37 cellular contexts compared by ENCODE assay signal in the genomic region with DNA sequence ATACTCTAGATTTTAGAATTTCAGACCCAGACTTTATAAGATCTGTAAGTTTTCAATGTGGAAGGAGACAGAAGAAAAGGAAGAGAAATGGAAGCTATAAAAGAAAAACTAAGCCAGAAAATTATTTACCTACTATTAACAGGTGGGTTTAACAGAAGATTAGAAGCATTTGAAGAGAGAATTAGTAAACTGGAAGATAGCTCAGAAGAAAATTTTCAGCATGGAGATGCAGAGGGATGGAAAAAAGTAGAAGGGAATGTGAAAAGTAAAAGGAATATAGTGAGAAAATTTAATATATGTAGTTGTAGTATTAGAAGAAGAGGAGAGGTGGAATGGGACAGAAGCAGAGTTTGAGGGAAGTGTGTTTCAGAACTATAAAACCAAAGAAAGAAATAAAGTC.
"Had no signal": no experiment of that assay in that cellular context is flagged by ENCODE, and none has a peak within 500 bp of the region (broad histone marks: within the 10 kb centered on the region; RNA-seq: fewer than 3 reads in every experiment).

No MANE protein-coding gene starts in this region.

- H3K27ac Mint-ChIP-seq: activated B cell treated with CpG ODN at 0.5 μM for 24 hours; activated CD4-positive, alpha-beta memory T cell treated with anti-CD3 and anti-CD28 coated beads for 36 hours; activated naive CD4-positive, alpha-beta T cell treated with anti-CD3 and anti-CD28 coated beads, Interleukin-2, amount 50 U/mL, for 72 hours; activated T-helper 17 cell treated with anti-CD3 and anti-CD28 coated beads, Interleukin-2, amount 50 U/mL, for 72 hours had no signal

- FAIRE-seq: bronchial epithelial cell had no signal

- H3K9me3 ChIP-seq: Peyer's patch, SJSA1 had no signal

- H3K27me3 Mint-ChIP-seq: activated B cell treated with CpG ODN at 0.5 μM for 24 hours; activated CD4-positive, alpha-beta memory T cell treated with anti-CD3 and anti-CD28 coated beads for 36 hours; activated T-helper 17 cell treated with anti-CD3 and anti-CD28 coated beads, Interleukin-2, amount 50 U/mL, for 72 hours; brain had no signal

- H3K27ac ChIP-seq: Peyer's patch, SJSA1, VCaP had no signal

- H3K4me3 Mint-ChIP-seq: activated B cell treated with CpG ODN at 0.5 μM for 24 hours; activated CD4-positive, alpha-beta memory T cell treated with anti-CD3 and anti-CD28 coated beads for 36 hours; activated T-helper 17 cell treated with anti-CD3 and anti-CD28 coated beads, Interleukin-2, amount 50 U/mL, for 72 hours had no signal

- H3K4me3 ChIP-seq: Peyer's patch, SJSA1 had no signal

- DNase-seq: activated B cell treated with CpG ODN at 0.5 μM for 24 hours; activated CD4-positive, alpha-beta memory T cell treated with anti-CD3 and anti-CD28 coated beads for 36 hours; activated CD4-positive, alpha-beta T cell treated with anti-CD3 and anti-CD28 coated beads for 4 hours; activated CD4-positive, alpha-beta T cell treated with anti-CD3 and anti-CD28 coated beads, Interleukin-2, amount 50 U/mL, for 1 hour; activated CD4-positive, CD25-positive, alpha-beta regulatory T cell treated with anti-CD3 and anti-CD28 coated beads, Interleukin-2, amount 50 U/mL, for 72 hours; activated CD8-positive, alpha-beta memory T cell treated with anti-CD3 and anti-CD28 coated beads, Interleukin-2, amount 50 U/mL, for 4 hours; activated effector memory CD4-positive, alpha-beta T cell treated with anti-CD3 and anti-CD28 coated beads, Interleukin-2, amount 50 U/mL, for 16 hours; activated naive CD4-positive, alpha-beta T cell treated with Interleukin-2 at 50 U/mL for 16 hours; activated T-cell treated with anti-CD3 and anti-CD28 coated beads for 4 hours; activated T-cell treated with anti-CD3 and anti-CD28 coated beads, Interleukin-2, amount 50 U/mL, for 48 hours; anterior cingulate cortex; caudate nucleus; NCI-H1092 treated with DMSO at 0.1 percent for 48 hours; NCI-H1417; NCI-H146; NCI-H187; NCI-H2029 treated with DMSO at 0.1 percent for 48 hours; NCI-H2107; NCI-H2171; NCI-H510A; NCI-H526; NCI-H748 treated with DMSO at 0.1 percent for 48 hours; NK-92 treated with Interleukin-12 subunit alpha and Interleukin-12 subunit beta, amount 100 ng/mL, for 24 hours; PC-3; Peyer's patch; RPMI8226; SHP77 treated with DMSO at 0.1 percent for 48 hours; SW 1271; T-helper 1 cell; T-helper 2 cell; T-helper 9 cell had no signal

- ATAC-seq: activated naive CD4-positive, alpha-beta T cell treated with anti-CD3 and anti-CD28 coated beads, Interleukin-2, amount 50 U/mL, for 72 hours; activated T-helper 17 cell treated with anti-CD3 and anti-CD28 coated beads, Interleukin-2, amount 50 U/mL, for 72 hours; PC-3 had no signal

- H3K4me1 ChIP-seq: Peyer's patch had no signal

- H3K27me3 ChIP-seq: Peyer's patch, SJSA1 had no signal

- H3K36me3 ChIP-seq: Peyer's patch had no signal
